In the genomic region with DNA sequence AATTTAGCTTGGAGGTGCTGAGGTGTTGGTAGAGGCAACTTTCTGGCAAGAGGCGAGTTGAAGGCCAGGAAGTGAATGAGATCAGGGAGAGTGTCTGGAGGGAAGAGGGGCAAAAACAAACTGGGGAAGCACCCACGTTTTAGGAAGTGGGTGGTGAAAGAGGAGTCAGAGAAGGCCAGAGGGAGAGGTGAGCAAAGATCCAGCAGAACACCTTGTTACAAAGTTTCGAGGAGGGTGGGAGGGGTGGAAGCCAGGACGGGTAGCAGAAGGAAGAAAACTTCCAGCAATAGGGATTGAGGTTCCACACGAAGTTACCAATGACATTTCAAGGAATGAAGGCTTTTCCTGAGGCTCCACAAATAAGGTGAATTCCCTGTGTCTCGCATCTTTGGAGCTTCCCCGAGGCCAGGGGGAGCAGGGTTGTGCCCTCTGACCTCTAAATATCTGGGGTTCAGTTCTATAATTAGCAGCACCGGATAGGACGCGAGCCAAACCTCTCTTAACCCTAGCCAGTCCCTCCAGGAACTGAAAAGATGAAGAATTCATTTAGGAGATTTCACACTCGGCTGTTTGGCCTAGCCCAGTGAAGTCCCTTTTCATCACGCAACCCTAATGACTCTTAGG, we compare ENCODE assay signal across 1 cellular context.
TF ChIP-seq lines count a peak whose summit lies in the region.

No MANE protein-coding gene starts in this region.

TF ChIP-seq in GM12878, 131 proteins besides CTCF, POLR2A, EP300 and RAD21:
- TF ChIP-seq SPI1 (IDR thresholded peaks at IDR 0.05; ENCODE audit: borderline replicate concordance, insufficient read depth, low read depth, low read length), result peak; percentile 32; the same call in 1 of the 2 replicates
- TF ChIP-seq IKZF2 (IDR thresholded peaks at IDR 0.05), result peak in 1 of 2 experiments; percentile 22; a peak in 1 of 4 replicates
- TF ChIP-seq YBX1 (IDR thresholded peaks at IDR 0.05), result no peak
TF ChIP-seq in GM12878: peak in this region for 2.
